ENCODE assay signal across 10 cellular contexts in genomic region chr6:129647044-129647443, GRCh38.
DNase-seq lines count a peak whose midpoint lies in the region; ATAC-seq and TF ChIP-seq lines count a peak whose summit lies in the region.
"Had no signal": no experiment of that assay in that cellular context is flagged by ENCODE, and none has a peak within 500 bp of the region (broad histone marks: within the 10 kb centered on the region; RNA-seq: fewer than 3 reads in every experiment).

No MANE protein-coding gene starts in this region.

- no peak for TF ChIP-seq CTCF in OCI-LY1 (IDR thresholded peaks at IDR 0.05; ENCODE audit: low read length)
- TF ChIP-seq CTCF in spleen (IDR thresholded peaks at IDR 0.05 in 8 of 11, conservative IDR thresholded peaks at IDR 0.05 in 3 of 11): no peak

- H3K4me3 Mint-ChIP-seq in activated CD4-positive, alpha-beta memory T cell treated with anti-CD3 and anti-CD28 coated beads, Interleukin-2, amount 10 ng/mL, durations not matched to agents 7 days and 5 days: no peak overlapping the region

- H3K79me2 ChIP-seq in OCI-LY1 (ENCODE audit: insufficient read depth, low read length): no peaks in the 10 kb centered on the region

- H3K9me2 ChIP-seq in OCI-LY1 (ENCODE audit: low read depth, low read length): no peaks in the 10 kb centered on the region

- intact Hi-C loops in spleen (cut with DNase I; ENCODE audit: low total_unique reads): no loop called here

- no peaks in the 10 kb centered on the region for H3K27me3 Mint-ChIP-seq in activated CD4-positive, alpha-beta memory T cell treated with anti-CD3 and anti-CD28 coated beads, Interleukin-2, amount 10 ng/mL, durations not matched to agents 7 days and 5 days

- H3K4me1 ChIP-seq in OCI-LY1 (ENCODE audit: insufficient read depth, low read length, severe bottlenecking) (peaks cover 21% of the 10 kb centered on the region), spleen (peaks cover 0 to 17% (median 9%) of the 10 kb centered on the region in 6 donors)

- no peak overlapping the region for H3K4me2 ChIP-seq in OCI-LY1 (ENCODE audit: low read length)

- H3F3A ChIP-seq in OCI-LY1 (ENCODE audit: insufficient read depth, low read length): no peaks in the 10 kb centered on the region

- no peak overlapping the region for H3K9ac ChIP-seq in OCI-LY1 (ENCODE audit: low read length)

- H3K36me3 ChIP-seq in OCI-LY1 (ENCODE audit: insufficient read depth, low read length) (no peaks in the 10 kb centered on the region), spleen (no peaks in the 10 kb centered on the region)
- H3K36me3 ChIP-seq: WERI-Rb-1 had no signal

- H3K27ac ChIP-seq in OCI-LY1 (ENCODE audit: low read depth, low read length, poor library complexity, severe bottlenecking): peak overlapping the region; percentile 35
- peak overlapping the region in 5 of 8 donors; percentile 15 to 30 (median 20) for H3K27ac ChIP-seq in spleen
- H3K27ac ChIP-seq: WERI-Rb-1 had no signal

- POLR2A ChIA-PET in activated CD4-positive, alpha-beta memory T cell treated with anti-CD3 and anti-CD28 coated beads, Interleukin-2, amount 10 ng/mL, durations not matched to agents 7 days and 5 days (lab: Charles Lee): no interaction called here

- no peaks in the 10 kb centered on the region for H3K36me3 Mint-ChIP-seq in activated CD4-positive, alpha-beta memory T cell treated with anti-CD3 and anti-CD28 coated beads, Interleukin-2, amount 10 ng/mL, durations not matched to agents 7 days and 5 days (ENCODE audit: low read depth)
- H3K36me3 Mint-ChIP-seq: activated naive CD4-positive, alpha-beta T cell treated with anti-CD3 and anti-CD28 coated beads, Interleukin-2, amount 50 U/mL, for 72 hours had no signal

- no peak overlapping the region for H3K4me3 ChIP-seq in OCI-LY1 (ENCODE audit: low read depth, low read length, poor library complexity, severe bottlenecking)
- H3K4me3 ChIP-seq in spleen: no peak overlapping the region

- H3K27ac Mint-ChIP-seq in activated CD4-positive, alpha-beta memory T cell treated with anti-CD3 and anti-CD28 coated beads, Interleukin-2, amount 10 ng/mL, durations not matched to agents 7 days and 5 days: no peak overlapping the region
- H3K27ac Mint-ChIP-seq: activated naive CD4-positive, alpha-beta T cell treated with anti-CD3 and anti-CD28 coated beads, Interleukin-2, amount 50 U/mL, for 72 hours had no signal

- DNase-seq in spleen (no peak), Ammon's horn (ENCODE audit: low spot score) (no peak), NCI-H446 treated with DMSO at 0.1 percent for 48 hours (lab: John Stamatoyannopoulos, UW) (no peak), activated T-cell treated with anti-CD3 and anti-CD28 coated beads for 4 hours (no peak)
- no peak for DNase-seq in activated CD4-positive, alpha-beta memory T cell treated with anti-CD3 and anti-CD28 coated beads, Interleukin-2, amount 10 ng/mL, durations not matched to agents 7 days and 5 days
- DNase-seq: WERI-Rb-1 had no signal

- no peaks in the 10 kb centered on the region for H3K9me3 Mint-ChIP-seq in activated CD4-positive, alpha-beta memory T cell treated with anti-CD3 and anti-CD28 coated beads, Interleukin-2, amount 10 ng/mL, durations not matched to agents 7 days and 5 days
- H3K9me3 Mint-ChIP-seq: activated naive CD4-positive, alpha-beta T cell treated with anti-CD3 and anti-CD28 coated beads, Interleukin-2, amount 50 U/mL, for 72 hours had no signal

- H3K27me3 ChIP-seq in OCI-LY1 (ENCODE audit: insufficient read depth, low read length) (no peaks in the 10 kb centered on the region), spleen (replicated peaks in 1 of 7) (no peaks in the 10 kb centered on the region)

- H2AFZ ChIP-seq in OCI-LY1 (ENCODE audit: low read length): no peak overlapping the region

- H3K9me3 ChIP-seq in OCI-LY1 (ENCODE audit: low read length) (no peaks in the 10 kb centered on the region), spleen (no peaks in the 10 kb centered on the region)

- no peaks in the 10 kb centered on the region for H4K20me1 ChIP-seq in OCI-LY1 (ENCODE audit: insufficient read depth, low read length)

- CTCF ChIA-PET in activated CD4-positive, alpha-beta memory T cell treated with anti-CD3 and anti-CD28 coated beads, Interleukin-2, amount 10 ng/mL, durations not matched to agents 7 days and 5 days (lab: Charles Lee): no interaction called here

- 87 to 96% (median 92%) methylated on average over 2 of the region's 2 CpGs for WGBS in spleen, 5 donors

- peaks cover 8% of the 10 kb centered on the region for H3K4me1 Mint-ChIP-seq in activated CD4-positive, alpha-beta memory T cell treated with anti-CD3 and anti-CD28 coated beads, Interleukin-2, amount 10 ng/mL, durations not matched to agents 7 days and 5 days

- ATAC-seq in GM19455 (IDR thresholded peaks at IDR 0.05; ENCODE audit: unreplicated experiment): peak; percentile 38
- ATAC-seq in HG02852 (IDR thresholded peaks at IDR 0.05; ENCODE audit: unreplicated experiment): peak; percentile 31
- ATAC-seq: activated naive CD4-positive, alpha-beta T cell treated with anti-CD3 and anti-CD28 coated beads, Interleukin-2, amount 50 U/mL, for 72 hours had no signal

- no peak for TF ChIP-seq POLR2A in spleen (IDR thresholded peaks at IDR 0.05)
